ENCODE assay signal across 2 cellular contexts in the genomic region with DNA sequence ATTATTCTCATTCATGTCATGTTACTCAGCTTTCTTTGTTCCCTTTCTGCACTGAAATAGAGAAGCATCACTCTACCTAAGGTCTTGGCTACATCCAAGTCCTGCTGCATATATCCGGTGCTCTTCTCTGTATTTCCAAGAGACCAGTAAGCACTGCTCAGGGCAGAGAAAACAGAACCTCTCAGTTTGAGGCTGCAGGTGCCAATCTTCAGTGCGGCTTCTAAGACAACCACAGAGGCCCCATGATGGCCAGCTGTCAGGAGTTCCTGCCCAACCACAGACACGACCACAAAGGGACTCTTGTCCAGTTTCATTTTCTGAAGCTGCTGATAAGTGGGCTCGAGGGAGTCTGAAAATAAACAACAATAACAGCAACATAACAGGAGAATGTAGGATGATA.
TF ChIP-seq lines count a peak whose summit lies in the region.

No MANE protein-coding gene starts in this region.

TF ChIP-seq in IMR-90, 13 proteins besides CTCF, POLR2A, EP300 and RAD21 (continued from another document):
- TF ChIP-seq MAZ (IDR thresholded peaks at IDR 0.05; ENCODE audit: borderline replicate concordance, low read depth, low read length) (no peak), FOS (IDR thresholded peaks at IDR 0.05; ENCODE audit: low read depth, low read length) (no peak), MXI1 (IDR thresholded peaks at IDR 0.05; ENCODE audit: borderline replicate concordance, low read depth, low read length) (no peak), MAFK (IDR thresholded peaks at IDR 0.05; ENCODE audit: low read depth, low read length) (no peak), BHLHE40 (IDR thresholded peaks at IDR 0.05; ENCODE audit: low read depth, low read length) (no peak), NFE2L2 (IDR thresholded peaks at IDR 0.05; ENCODE audit: low read depth, low read length) (no peak)
- TF ChIP-seq, protein P1, sequence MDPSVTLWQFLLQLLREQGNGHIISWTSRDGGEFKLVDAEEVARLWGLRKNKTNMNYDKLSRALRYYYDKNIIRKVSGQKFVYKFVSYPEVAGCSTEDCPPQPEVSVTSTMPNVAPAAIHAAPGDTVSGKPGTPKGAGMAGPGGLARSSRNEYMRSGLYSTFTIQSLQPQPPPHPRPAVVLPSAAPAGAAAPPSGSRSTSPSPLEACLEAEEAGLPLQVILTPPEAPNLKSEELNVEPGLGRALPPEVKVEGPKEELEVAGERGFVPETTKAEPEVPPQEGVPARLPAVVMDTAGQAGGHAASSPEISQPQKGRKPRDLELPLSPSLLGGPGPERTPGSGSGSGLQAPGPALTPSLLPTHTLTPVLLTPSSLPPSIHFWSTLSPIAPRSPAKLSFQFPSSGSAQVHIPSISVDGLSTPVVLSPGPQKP (IDR thresholded peaks at IDR 0.05; ENCODE audit: borderline replicate concordance, low read depth, low read length), result no peak

TF ChIP-seq in endothelial cell of umbilical vein, 7 proteins besides CTCF, POLR2A, EP300 and RAD21 (continued from another document):
- TF ChIP-seq GATA2 (IDR thresholded peaks at IDR 0.05; ENCODE audit: insufficient read depth, insufficient read length, low read depth, low read length) (no peak), MYC (IDR thresholded peaks at IDR 0.05; ENCODE audit: low read depth, low read length) (no peak), POLR2AphosphoS5 (IDR thresholded peaks at IDR 0.05; ENCODE audit: insufficient read depth, low read depth, low read length) (no peak), FOS (IDR thresholded peaks at IDR 0.05; ENCODE audit: borderline replicate concordance, insufficient read depth, low read length) (no peak), JUN (IDR thresholded peaks at IDR 0.05; ENCODE audit: borderline replicate concordance, insufficient read depth, insufficient read length, low read depth) (no peak)
- TF ChIP-seq, protein P2, sequence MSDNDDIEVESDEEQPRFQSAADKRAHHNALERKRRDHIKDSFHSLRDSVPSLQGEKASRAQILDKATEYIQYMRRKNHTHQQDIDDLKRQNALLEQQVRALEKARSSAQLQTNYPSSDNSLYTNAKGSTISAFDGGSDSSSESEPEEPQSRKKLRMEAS (IDR thresholded peaks at IDR 0.05; ENCODE audit: insufficient read depth, insufficient read length), result no peak
TF ChIP-seq in endothelial cell of umbilical vein: peak in this region for 0.
